Comparison of ENCODE assay signal across 1 cellular context in the genomic region with DNA sequence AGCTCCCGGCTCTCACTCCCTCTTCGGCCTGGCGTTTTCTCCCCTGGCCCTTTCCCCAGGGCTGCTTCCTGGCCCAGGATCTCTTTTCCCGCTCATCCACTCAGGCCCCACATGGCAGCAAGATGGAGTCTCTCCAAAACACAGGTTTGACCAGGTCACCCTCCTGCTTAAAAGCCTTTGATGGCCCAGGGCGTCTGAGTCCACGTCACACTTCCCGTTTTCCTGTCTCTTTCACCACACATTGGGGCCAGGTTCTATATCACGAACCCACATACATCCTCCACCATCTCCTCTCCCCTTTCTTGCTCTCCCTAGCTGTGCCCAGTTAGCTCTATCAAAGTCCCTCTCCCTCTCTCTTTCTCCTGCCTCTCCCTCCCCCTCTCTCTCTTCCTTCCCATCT.
TF ChIP-seq lines count a peak whose summit lies in the region.

No MANE protein-coding gene starts in this region.

TF ChIP-seq in GM23338, 12 proteins besides CTCF, POLR2A, EP300 and RAD21 (continued from another document):
- TF ChIP-seq, protein P1, sequence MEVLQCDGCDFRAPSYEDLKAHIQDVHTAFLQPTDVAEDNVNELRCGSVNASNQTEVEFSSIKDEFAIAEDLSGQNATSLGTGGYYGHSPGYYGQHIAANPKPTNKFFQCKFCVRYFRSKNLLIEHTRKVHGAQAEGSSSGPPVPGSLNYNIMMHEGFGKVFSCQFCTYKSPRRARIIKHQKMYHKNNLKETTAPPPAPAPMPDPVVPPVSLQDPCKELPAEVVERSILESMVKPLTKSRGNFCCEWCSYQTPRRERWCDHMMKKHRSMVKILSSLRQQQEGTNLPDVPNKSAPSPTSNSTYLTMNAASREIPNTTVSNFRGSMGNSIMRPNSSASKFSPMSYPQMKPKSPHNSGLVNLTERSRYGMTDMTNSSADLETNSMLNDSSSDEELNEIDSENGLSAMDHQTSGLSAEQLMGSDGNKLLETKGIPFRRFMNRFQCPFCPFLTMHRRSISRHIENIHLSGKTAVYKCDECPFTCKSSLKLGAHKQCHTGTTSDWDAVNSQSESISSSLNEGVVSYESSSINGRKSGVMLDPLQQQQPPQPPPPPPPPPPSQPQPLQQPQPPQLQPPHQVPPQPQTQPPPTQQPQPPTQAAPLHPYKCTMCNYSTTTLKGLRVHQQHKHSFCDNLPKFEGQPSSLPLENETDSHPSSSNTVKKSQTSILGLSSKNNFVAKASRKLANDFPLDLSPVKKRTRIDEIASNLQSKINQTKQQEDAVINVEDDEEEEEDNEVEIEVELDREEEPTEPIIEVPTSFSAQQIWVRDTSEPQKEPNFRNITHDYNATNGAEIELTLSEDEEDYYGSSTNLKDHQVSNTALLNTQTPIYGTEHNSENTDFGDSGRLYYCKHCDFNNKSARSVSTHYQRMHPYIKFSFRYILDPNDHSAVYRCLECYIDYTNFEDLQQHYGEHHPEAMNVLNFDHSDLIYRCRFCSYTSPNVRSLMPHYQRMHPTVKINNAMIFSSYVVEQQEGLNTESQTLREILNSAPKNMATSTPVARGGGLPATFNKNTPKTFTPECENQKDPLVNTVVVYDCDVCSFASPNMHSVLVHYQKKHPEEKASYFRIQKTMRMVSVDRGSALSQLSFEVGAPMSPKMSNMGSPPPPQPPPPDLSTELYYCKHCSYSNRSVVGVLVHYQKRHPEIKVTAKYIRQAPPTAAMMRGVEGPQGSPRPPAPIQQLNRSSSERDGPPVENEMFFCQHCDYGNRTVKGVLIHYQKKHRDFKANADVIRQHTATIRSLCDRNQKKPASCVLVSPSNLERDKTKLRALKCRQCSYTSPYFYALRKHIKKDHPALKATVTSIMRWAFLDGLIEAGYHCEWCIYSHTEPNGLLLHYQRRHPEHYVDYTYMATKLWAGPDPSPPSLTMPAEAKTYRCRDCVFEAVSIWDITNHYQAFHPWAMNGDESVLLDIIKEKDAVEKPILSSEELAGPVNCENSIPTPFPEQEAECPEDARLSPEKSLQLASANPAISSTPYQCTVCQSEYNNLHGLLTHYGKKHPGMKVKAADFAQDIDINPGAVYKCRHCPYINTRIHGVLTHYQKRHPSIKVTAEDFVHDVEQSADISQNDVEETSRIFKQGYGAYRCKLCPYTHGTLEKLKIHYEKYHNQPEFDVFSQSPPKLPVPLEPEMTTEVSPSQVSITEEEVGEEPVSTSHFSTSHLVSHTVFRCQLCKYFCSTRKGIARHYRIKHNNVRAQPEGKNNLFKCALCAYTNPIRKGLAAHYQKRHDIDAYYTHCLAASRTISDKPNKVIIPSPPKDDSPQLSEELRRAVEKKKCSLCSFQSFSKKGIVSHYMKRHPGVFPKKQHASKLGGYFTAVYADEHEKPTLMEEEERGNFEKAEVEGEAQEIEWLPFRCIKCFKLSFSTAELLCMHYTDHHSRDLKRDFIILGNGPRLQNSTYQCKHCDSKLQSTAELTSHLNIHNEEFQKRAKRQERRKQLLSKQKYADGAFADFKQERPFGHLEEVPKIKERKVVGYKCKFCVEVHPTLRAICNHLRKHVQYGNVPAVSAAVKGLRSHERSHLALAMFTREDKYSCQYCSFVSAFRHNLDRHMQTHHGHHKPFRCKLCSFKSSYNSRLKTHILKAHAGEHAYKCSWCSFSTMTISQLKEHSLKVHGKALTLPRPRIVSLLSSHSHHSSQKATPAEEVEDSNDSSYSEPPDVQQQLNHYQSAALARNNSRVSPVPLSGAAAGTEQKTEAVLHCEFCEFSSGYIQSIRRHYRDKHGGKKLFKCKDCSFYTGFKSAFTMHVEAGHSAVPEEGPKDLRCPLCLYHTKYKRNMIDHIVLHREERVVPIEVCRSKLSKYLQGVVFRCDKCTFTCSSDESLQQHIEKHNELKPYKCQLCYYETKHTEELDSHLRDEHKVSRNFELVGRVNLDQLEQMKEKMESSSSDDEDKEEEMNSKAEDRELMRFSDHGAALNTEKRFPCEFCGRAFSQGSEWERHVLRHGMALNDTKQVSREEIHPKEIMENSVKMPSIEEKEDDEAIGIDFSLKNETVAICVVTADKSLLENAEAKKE (CRISPR knock-in tag; IDR thresholded peaks at IDR 0.05), result no peak
- TF ChIP-seq, protein P2, sequence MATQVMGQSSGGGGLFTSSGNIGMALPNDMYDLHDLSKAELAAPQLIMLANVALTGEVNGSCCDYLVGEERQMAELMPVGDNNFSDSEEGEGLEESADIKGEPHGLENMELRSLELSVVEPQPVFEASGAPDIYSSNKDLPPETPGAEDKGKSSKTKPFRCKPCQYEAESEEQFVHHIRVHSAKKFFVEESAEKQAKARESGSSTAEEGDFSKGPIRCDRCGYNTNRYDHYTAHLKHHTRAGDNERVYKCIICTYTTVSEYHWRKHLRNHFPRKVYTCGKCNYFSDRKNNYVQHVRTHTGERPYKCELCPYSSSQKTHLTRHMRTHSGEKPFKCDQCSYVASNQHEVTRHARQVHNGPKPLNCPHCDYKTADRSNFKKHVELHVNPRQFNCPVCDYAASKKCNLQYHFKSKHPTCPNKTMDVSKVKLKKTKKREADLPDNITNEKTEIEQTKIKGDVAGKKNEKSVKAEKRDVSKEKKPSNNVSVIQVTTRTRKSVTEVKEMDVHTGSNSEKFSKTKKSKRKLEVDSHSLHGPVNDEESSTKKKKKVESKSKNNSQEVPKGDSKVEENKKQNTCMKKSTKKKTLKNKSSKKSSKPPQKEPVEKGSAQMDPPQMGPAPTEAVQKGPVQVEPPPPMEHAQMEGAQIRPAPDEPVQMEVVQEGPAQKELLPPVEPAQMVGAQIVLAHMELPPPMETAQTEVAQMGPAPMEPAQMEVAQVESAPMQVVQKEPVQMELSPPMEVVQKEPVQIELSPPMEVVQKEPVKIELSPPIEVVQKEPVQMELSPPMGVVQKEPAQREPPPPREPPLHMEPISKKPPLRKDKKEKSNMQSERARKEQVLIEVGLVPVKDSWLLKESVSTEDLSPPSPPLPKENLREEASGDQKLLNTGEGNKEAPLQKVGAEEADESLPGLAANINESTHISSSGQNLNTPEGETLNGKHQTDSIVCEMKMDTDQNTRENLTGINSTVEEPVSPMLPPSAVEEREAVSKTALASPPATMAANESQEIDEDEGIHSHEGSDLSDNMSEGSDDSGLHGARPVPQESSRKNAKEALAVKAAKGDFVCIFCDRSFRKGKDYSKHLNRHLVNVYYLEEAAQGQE (IDR thresholded peaks at IDR 0.05; ENCODE audit: unreplicated experiment), result no peak
- TF ChIP-seq, protein P3, sequence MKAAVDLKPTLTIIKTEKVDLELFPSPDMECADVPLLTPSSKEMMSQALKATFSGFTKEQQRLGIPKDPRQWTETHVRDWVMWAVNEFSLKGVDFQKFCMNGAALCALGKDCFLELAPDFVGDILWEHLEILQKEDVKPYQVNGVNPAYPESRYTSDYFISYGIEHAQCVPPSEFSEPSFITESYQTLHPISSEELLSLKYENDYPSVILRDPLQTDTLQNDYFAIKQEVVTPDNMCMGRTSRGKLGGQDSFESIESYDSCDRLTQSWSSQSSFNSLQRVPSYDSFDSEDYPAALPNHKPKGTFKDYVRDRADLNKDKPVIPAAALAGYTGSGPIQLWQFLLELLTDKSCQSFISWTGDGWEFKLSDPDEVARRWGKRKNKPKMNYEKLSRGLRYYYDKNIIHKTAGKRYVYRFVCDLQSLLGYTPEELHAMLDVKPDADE (IDR thresholded peaks at IDR 0.05), result no peak
- TF ChIP-seq ZNF114 (CRISPR knock-in tag; IDR thresholded peaks at IDR 0.05), result no peak
- no peak for TF ChIP-seq NANOG (IDR thresholded peaks at IDR 0.05; ENCODE audit: borderline replicate concordance)
- TF ChIP-seq STAT1 (IDR thresholded peaks at IDR 0.05; ENCODE audit: unreplicated experiment), result no peak
- TF ChIP-seq POLR2AphosphoS5 (IDR thresholded peaks at IDR 0.05; ENCODE audit: low read depth), result no peak
- no peak for TF ChIP-seq CREB1 (CRISPR knock-in tag; IDR thresholded peaks at IDR 0.05; ENCODE audit: low read depth)
- TF ChIP-seq JUNB (IDR thresholded peaks at IDR 0.05; ENCODE audit: unreplicated experiment), result no peak
